1 cellular context compared by ENCODE assay signal in genomic region chr17:27293359-27293897, GRCh38.
TF ChIP-seq lines count a peak whose summit lies in the region.

No MANE protein-coding gene starts in this region.

TF ChIP-seq in K562, 482 proteins besides CTCF, POLR2A, EP300 and RAD21 (continued from another document and continues in another):
- TF ChIP-seq RERE (CRISPR knock-in tag; IDR thresholded peaks at IDR 0.05; ENCODE audit: borderline replicate concordance) (no peak), ZNF124 (CRISPR knock-in tag; IDR thresholded peaks at IDR 0.05) (no peak), SPI1 (IDR thresholded peaks at IDR 0.05; ENCODE audit: borderline replicate concordance, low read depth, low read length) (no peak), HDAC2 (IDR thresholded peaks at IDR 0.05) (no peak), ARID3B (CRISPR knock-in tag; IDR thresholded peaks at IDR 0.05; ENCODE audit: borderline replicate concordance) (0 out of 2 replicates have a peak, but pooled peaks have one; percentile 31), ZFP91 (CRISPR knock-in tag; IDR thresholded peaks at IDR 0.05) (no peak), BCL6 (CRISPR knock-in tag; IDR thresholded peaks at IDR 0.05) (peak; percentile 66), ZBTB40 (IDR thresholded peaks at IDR 0.05) (peak; percentile 48), ZBTB40 (CRISPR knock-in tag; IDR thresholded peaks at IDR 0.05) (no peak), KLF1 (tag; IDR thresholded peaks at IDR 0.05) (no peak), EP400 (IDR thresholded peaks at IDR 0.05) (no peak), ATF2 (CRISPR knock-in tag; IDR thresholded peaks at IDR 0.05) (no peak), GABPB1 (CRISPR knock-in tag; IDR thresholded peaks at IDR 0.05) (no peak), TSHZ1 (CRISPR knock-in tag; IDR thresholded peaks at IDR 0.05) (peak; percentile 75; the same call in 1 of the 2 replicates), SMAD3 (CRISPR knock-in tag; conservative IDR thresholded peaks at IDR 0.05) (peak; percentile 67; the same call in 1 of the 2 replicates), ZMIZ1 (IDR thresholded peaks at IDR 0.05; ENCODE audit: low read depth in 2 of 2, low read length in 2 of 2) (no peak), NFYB (IDR thresholded peaks at IDR 0.05; ENCODE audit: extremely low read depth, insufficient read length) (no peak), TFAP4 (CRISPR knock-in tag; IDR thresholded peaks at IDR 0.05; ENCODE audit: borderline replicate concordance) (no peak), POLR2AphosphoS2 (IDR thresholded peaks at IDR 0.05; ENCODE audit: low read length) (no peak), SMAD4 (CRISPR knock-in tag; conservative IDR thresholded peaks at IDR 0.05) (peak; percentile 89), ZNF217 (CRISPR knock-in tag; IDR thresholded peaks at IDR 0.05) (no peak), RBM22 (IDR thresholded peaks at IDR 0.05; ENCODE audit: low read depth, low read length, poor library complexity, severe bottlenecking) (no peak), STAG1 (CRISPR knock-in tag; IDR thresholded peaks at IDR 0.05; ENCODE audit: borderline replicate concordance) (no peak)
